ENCODE assay signal across 1 cellular context in genomic region chr4:82594466-82594865, GRCh38.
TF ChIP-seq lines count a peak whose summit lies in the region.

No MANE protein-coding gene starts in this region.

TF ChIP-seq in GM23338, 12 proteins besides CTCF, POLR2A, EP300 and RAD21 (continued from another document):
- TF ChIP-seq ZNF462 (CRISPR knock-in tag; IDR thresholded peaks at IDR 0.05) = no peak
- TF ChIP-seq ZNF331 (CRISPR knock-in tag; IDR thresholded peaks at IDR 0.05; ENCODE audit: low read depth) = no peak
- TF ChIP-seq JUNB (IDR thresholded peaks at IDR 0.05; ENCODE audit: unreplicated experiment) = no peak
